28 cellular contexts compared by ENCODE assay signal in the genomic region with DNA sequence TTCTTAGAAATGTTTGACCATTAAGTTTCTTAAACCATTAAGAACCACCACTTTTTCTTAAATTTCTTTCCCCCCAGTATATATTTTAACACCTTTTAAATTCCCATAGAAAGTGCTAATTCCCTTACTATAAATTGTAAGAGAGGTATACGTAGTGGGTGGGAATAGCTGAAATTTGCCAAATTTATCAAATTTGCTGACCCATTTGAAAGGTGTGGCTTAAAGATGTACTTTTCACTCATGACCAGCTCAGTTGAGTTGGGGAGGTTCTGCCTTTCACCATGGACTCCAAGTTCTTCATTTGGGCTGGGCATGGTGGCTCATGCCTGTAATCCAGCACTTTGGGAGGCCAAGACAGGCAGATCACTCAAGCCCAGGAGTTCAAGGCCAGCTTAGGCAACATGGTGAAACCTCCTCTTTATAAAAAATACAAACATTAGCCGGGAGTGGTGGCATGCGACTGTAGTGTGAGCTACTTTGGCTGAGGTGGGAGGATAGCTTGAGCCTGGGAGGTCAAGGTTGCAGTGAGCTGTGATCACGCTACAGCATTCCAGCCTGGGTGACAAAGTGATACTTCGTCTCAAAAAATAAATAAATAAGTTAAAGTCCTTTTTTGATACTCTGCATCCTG.
"Had no signal": no experiment of that assay in that cellular context is flagged by ENCODE, and none has a peak within 500 bp of the region (broad histone marks: within the 10 kb centered on the region; RNA-seq: fewer than 3 reads in every experiment).

No MANE protein-coding gene starts in this region.

- H3K4me1 ChIP-seq: adrenal gland, Peyer's patch, SJSA1 had no signal

- H3K4me3 ChIP-seq: adrenal gland, Peyer's patch, SJSA1 had no signal

- H3K4me1 Mint-ChIP-seq: activated naive CD4-positive, alpha-beta T cell treated with anti-CD3 and anti-CD28 coated beads, Interleukin-2, amount 10 ng/mL, durations not matched to agents 7 days and 5 days had no signal

- DNase-seq: activated CD4-positive, alpha-beta T cell treated with anti-CD3 and anti-CD28 coated beads for 4 hours; activated CD8-positive, alpha-beta memory T cell treated with anti-CD3 and anti-CD28 coated beads, Interleukin-2, amount 50 U/mL, for 4 hours; activated CD8-positive, alpha-beta T cell treated with anti-CD3 and anti-CD28 coated beads for 36 hours; activated gamma-delta T cell treated with Interleukin-2 at 50 U/mL for 16 hours; activated naive CD4-positive, alpha-beta T cell treated with anti-CD3 and anti-CD28 coated beads, Interleukin-2, amount 10 ng/mL, durations not matched to agents 7 days and 5 days; activated naive CD8-positive, alpha-beta T cell treated with anti-CD3 and anti-CD28 coated beads for 36 hours; activated T-cell treated with anti-CD3 and anti-CD28 coated beads, Interleukin-2, amount 50 U/mL, for 72 hours; adrenal gland; anterior cingulate cortex; caudate nucleus; NCI-H1105 treated with DMSO at 0.1 percent for 48 hours; NCI-H1436 treated with DMSO at 0.1 percent for 48 hours; NCI-H187; NCI-H2081; NCI-H510A treated with DMSO at 0.1 percent for 48 hours; NCI-H69; NK-92 treated with Interleukin-12 subunit alpha and Interleukin-12 subunit beta, amount 100 ng/mL, for 24 hours; OCI-M1; Peyer's patch; SHP77; SW 1271; WERI-Rb-1 had no signal

- H3K4me3 Mint-ChIP-seq: activated CD8-positive, alpha-beta T cell treated with anti-CD3 and anti-CD28 coated beads for 36 hours; activated naive CD4-positive, alpha-beta T cell treated with anti-CD3 and anti-CD28 coated beads, Interleukin-2, amount 10 ng/mL, durations not matched to agents 7 days and 5 days; activated naive CD8-positive, alpha-beta T cell treated with anti-CD3 and anti-CD28 coated beads for 36 hours; activated T-cell treated with anti-CD3 and anti-CD28 coated beads, Interleukin-2, amount 50 U/mL, for 72 hours; T-helper 2 cell treated with Interferon-gamma antibody and Interleukin-4, amounts not matched to agents 5 μg/mL and 100 μg/mL, for 36 hours had no signal

- H3K9me3 Mint-ChIP-seq: activated CD8-positive, alpha-beta T cell treated with anti-CD3 and anti-CD28 coated beads for 36 hours; activated naive CD4-positive, alpha-beta T cell treated with anti-CD3 and anti-CD28 coated beads, Interleukin-2, amount 10 ng/mL, durations not matched to agents 7 days and 5 days; activated naive CD8-positive, alpha-beta T cell treated with anti-CD3 and anti-CD28 coated beads for 36 hours; activated T-cell treated with anti-CD3 and anti-CD28 coated beads, Interleukin-2, amount 50 U/mL, for 72 hours; activated T-helper 2 cell treated with anti-CD3 and anti-CD28 coated beads, Interferon-gamma antibody, Interleukin-2, Interleukin-4, amounts not matched to agents 10 μg/mL and 5 μg/mL and 100 μg/mL, durations not matched to agents 14 hours and 24 hours and 36 hours; T-helper 2 cell treated with Interferon-gamma antibody and Interleukin-4, amounts not matched to agents 5 μg/mL and 100 μg/mL, for 36 hours had no signal

- H3K27ac ChIP-seq: adrenal gland, KMS-11, Peyer's patch, SJSA1, WERI-Rb-1 had no signal

- H3K27ac Mint-ChIP-seq: activated CD8-positive, alpha-beta T cell treated with anti-CD3 and anti-CD28 coated beads for 36 hours; activated naive CD4-positive, alpha-beta T cell treated with anti-CD3 and anti-CD28 coated beads, Interleukin-2, amount 10 ng/mL, durations not matched to agents 7 days and 5 days; activated T-cell treated with anti-CD3 and anti-CD28 coated beads, Interleukin-2, amount 50 U/mL, for 72 hours; T-helper 2 cell treated with Interferon-gamma antibody and Interleukin-4, amounts not matched to agents 5 μg/mL and 100 μg/mL, for 36 hours had no signal

- H3K9ac ChIP-seq: KMS-11 had no signal

- H3K27me3 Mint-ChIP-seq: activated CD8-positive, alpha-beta T cell treated with anti-CD3 and anti-CD28 coated beads for 36 hours; activated naive CD4-positive, alpha-beta T cell treated with anti-CD3 and anti-CD28 coated beads, Interleukin-2, amount 10 ng/mL, durations not matched to agents 7 days and 5 days; activated naive CD8-positive, alpha-beta T cell treated with anti-CD3 and anti-CD28 coated beads for 36 hours had no signal

- ATAC-seq: activated CD4-positive, CD25-positive, alpha-beta regulatory T cell treated with anti-CD3 and anti-CD28 coated beads, Interleukin-2, amount 50 U/mL, for 24 hours; activated CD8-positive, alpha-beta T cell treated with anti-CD3 and anti-CD28 coated beads for 36 hours; SK-N-SH treated with all-trans-retinoic acid at 6 μM for 48 hours had no signal

- H3K4me2 ChIP-seq: KMS-11 had no signal

- H3K27me3 ChIP-seq: adrenal gland, Peyer's patch, SJSA1 had no signal

- H3K36me3 Mint-ChIP-seq: activated naive CD4-positive, alpha-beta T cell treated with anti-CD3 and anti-CD28 coated beads, Interleukin-2, amount 10 ng/mL, durations not matched to agents 7 days and 5 days had no signal

- H3K9me3 ChIP-seq: adrenal gland, Peyer's patch, SJSA1 had no signal

- H3K36me3 ChIP-seq: adrenal gland, Peyer's patch, SJSA1, WERI-Rb-1 had no signal
